Comparison of ENCODE assay signal across 9 cellular contexts in genomic region chr2:69693472-69694450, GRCh38. TPM values are rescaled to one million over a fixed set of nuclear protein-coding genes. Genes with fewer than 3 reads are reported as not detected.
DNase-seq lines count a peak whose midpoint lies in the region; ATAC-seq and TF ChIP-seq lines count a peak whose summit lies in the region.
"Had no signal": no experiment of that assay in that cellular context is flagged by ENCODE, and none has a peak within 500 bp of the region (broad histone marks: within the 10 kb centered on the region; RNA-seq: fewer than 3 reads in every experiment).

No MANE protein-coding gene starts in this region.

- DNase-seq in Caco-2, result no peak
- peak; percentile 23 to 76 (median 57) for DNase-seq in T-cell
- peak; percentile 59 for DNase-seq in effector CD4-positive, alpha-beta T cell
- DNase-seq in NCI-H524 treated with DMSO at 0.1 percent for 48 hours (lab: John Stamatoyannopoulos, UW), result no peak
- DNase-seq in NCI-H82 treated with DMSO at 0.1 percent for 48 hours (lab: John Stamatoyannopoulos, UW; ENCODE audit: unreplicated experiment), result no peak
- no peak for DNase-seq in NCI-H128 (lab: John Stamatoyannopoulos, UW; ENCODE audit: unreplicated experiment)

- H3K4me1 Mint-ChIP-seq in Caco-2 (ENCODE audit: low read depth, unreplicated experiment) (peaks cover 13% of the 10 kb centered on the region), T-cell (peaks cover 88 to 97% (median 93%) of the 10 kb centered on the region in 3 donors)

- H3K27ac Mint-ChIP-seq in Caco-2 (ENCODE audit: unreplicated experiment) (peak overlapping the region; percentile 10), T-cell (peak overlapping the region; percentile 99)

- no peaks in the 10 kb centered on the region for H3K9me3 ChIP-seq in Caco-2
- H3K9me3 ChIP-seq: thoracic aorta had no signal

- no TSS peak for BruUV-seq in Caco-2 (replicated peaks; lab: Mats Ljungman, UMichigan)

- POLR2A ChIA-PET in Caco-2 (lab: Charles Lee) (no interaction called here), T-cell (lab: Charles Lee) (interaction anchor here (0.6 to 1.5 kb wide), 3 partner anchors 33 to 53 kb away, joined by 3 to 5 read pairs (median 4); no protein-coding TSS in a partner anchor)

- H3K9me3 Mint-ChIP-seq in Caco-2 (ENCODE audit: unreplicated experiment) (no peaks in the 10 kb centered on the region), T-cell (no peaks in the 10 kb centered on the region)

- H3K27me3 ChIP-seq in Caco-2 (replicated peaks; ENCODE audit: control insufficient read depth, insufficient read depth, low read length), result no peaks in the 10 kb centered on the region

- no peaks in the 10 kb centered on the region for H3K36me3 ChIP-seq in Caco-2 (ENCODE audit: control insufficient read depth, insufficient read depth, low read length)
- H3K36me3 ChIP-seq: thoracic aorta had no signal

- H3K4me1 ChIP-seq in Caco-2, result peaks cover 17% of the 10 kb centered on the region; the same call in 1 of the 2 replicates

- no peaks in the 10 kb centered on the region for H3K36me3 Mint-ChIP-seq in Caco-2 (ENCODE audit: insufficient read depth, unreplicated experiment)
- no peaks in the 10 kb centered on the region for H3K36me3 Mint-ChIP-seq in T-cell

- H3K4me3 Mint-ChIP-seq in Caco-2 (ENCODE audit: unreplicated experiment) (no peak overlapping the region), T-cell (peak overlapping the region; percentile 70 to 81 (median 71))

- CTCF ChIA-PET in Caco-2 (lab: Charles Lee), result no interaction called here
- CTCF ChIA-PET in T-cell (lab: Charles Lee), result interaction anchor here in 1 of 2 donors (1.1 to 1.5 kb wide), 2 partner anchors 31 to 49 kb away, joined by 3 to 4 read pairs; no protein-coding TSS in a partner anchor

- no peak overlapping the region for H3K4me3 ChIP-seq in Caco-2 (ENCODE audit: low read depth, low read length)

- ATAC-seq in HG02588 (IDR thresholded peaks at IDR 0.05; ENCODE audit: unreplicated experiment), result peak; percentile 55
- ATAC-seq in T-cell (replicated peaks in 1 of 4), result peak; percentile 83 to 89 (median 87)
- no peak for ATAC-seq in HG02852 (IDR thresholded peaks at IDR 0.05; ENCODE audit: unreplicated experiment)

- H3K27me3 Mint-ChIP-seq in Caco-2 (ENCODE audit: insufficient read depth, unreplicated experiment) (no peaks in the 10 kb centered on the region), T-cell (no peaks in the 10 kb centered on the region)

- no peak for TF ChIP-seq CTCF in Caco-2 (IDR thresholded peaks at IDR 0.05; ENCODE audit: insufficient read depth in 1 of 2, low read depth in 1 of 2, low read length in 1 of 2, severe bottlenecking in 1 of 2, unreplicated experiment in 1 of 2)

- intact Hi-C loops in Caco-2 (cut with micrococcal nuclease; ENCODE audit: unreplicated experiment), result no loop called here

RNA-seq across cellular contexts. Expression of gene ANXA4, which starts 48.2 kb away (rescaled TPM):
- total RNA-seq in Caco-2 (2022) (90.8 and 92.0 TPM in 2 replicates), T-cell (10 to 100 TPM; 10.4 to 27.6 (median 20.0) TPM)

RNA-seq across cellular contexts. Expression of gene AAK1, which starts 50.2 kb away (rescaled TPM):
- total RNA-seq in Caco-2 (2022), result 39.7 and 50.8 TPM in 2 replicates
- total RNA-seq in T-cell, result 100 to 1,000 TPM; 170 to 283 (median 177) TPM

Comparison
In these comparisons a context has a peak if more than half of its experiments do, and no peak if none do; other contexts are left out.
1. DNase-seq: peak in T-cell (34 of 34) and effector CD4-positive, alpha-beta T cell (single experiment); none in Caco-2 (0 of 2), NCI-H524 treated with DMSO at 0.1 percent for 48 hours (single experiment), NCI-H82 treated with DMSO at 0.1 percent for 48 hours (single experiment) and NCI-H128 (single experiment).